ENCODE assay signal across 20 cellular contexts in the genomic region with DNA sequence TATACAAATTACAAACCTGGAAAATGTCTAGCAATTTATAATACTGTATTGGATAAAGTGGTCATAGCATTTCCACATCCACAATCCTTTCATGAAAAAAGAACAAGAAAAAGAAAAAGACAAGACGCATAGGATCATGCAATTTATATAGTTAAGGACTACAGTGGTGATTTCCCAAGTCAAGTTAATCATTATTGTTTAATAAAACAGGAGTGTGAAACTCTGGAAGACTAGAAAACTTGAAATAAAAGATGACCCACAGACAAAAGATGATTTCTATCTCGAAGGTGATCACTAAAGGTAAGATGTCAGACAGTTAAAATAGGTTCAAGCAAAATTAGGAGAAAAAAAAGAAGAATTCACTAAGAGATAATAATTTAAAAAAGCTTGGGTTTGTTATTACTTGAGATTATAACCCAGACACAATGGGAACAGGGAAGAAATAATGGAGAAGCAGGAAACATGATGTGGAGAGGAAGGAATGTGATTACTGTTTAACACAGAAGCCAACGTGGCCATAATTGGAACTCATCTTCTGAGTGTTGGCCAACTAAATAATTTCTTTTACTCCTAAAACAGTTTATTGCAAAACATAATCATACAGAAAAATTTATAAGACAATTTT.
DNase-seq lines count a peak whose midpoint lies in the region; ATAC-seq, FAIRE-seq and TF ChIP-seq lines count a peak whose summit lies in the region.
"Had no signal": no experiment of that assay in that cellular context is flagged by ENCODE, and none has a peak within 500 bp of the region (broad histone marks: within the 10 kb centered on the region; RNA-seq: fewer than 3 reads in every experiment).

No MANE protein-coding gene starts in this region.

- ATAC-seq in HG03521 (IDR thresholded peaks at IDR 0.05; ENCODE audit: unreplicated experiment) (no peak), GM19463 (IDR thresholded peaks at IDR 0.05; ENCODE audit: unreplicated experiment) (no peak)
- ATAC-seq: K562 had no signal

- DNase-seq in RCC 7860 (ENCODE audit: low spot score), result peak; percentile 4
- peak; percentile 63 for DNase-seq in epithelial cell of proximal tubule (ENCODE audit: low read depth)
- DNase-seq in kidney tubule cell (ENCODE audit: low spot score), result peak; percentile 85
- DNase-seq in smooth muscle cell (lab: John Stamatoyannopoulos, UW; ENCODE audit: unreplicated experiment), result no peak
- DNase-seq in HEK293T (ENCODE audit: extremely low spot score), result no peak
- no peak for DNase-seq in kidney
- DNase-seq: ACHN; BE2C; C1 segment of cervical spinal cord; Caco-2; CD4-positive, CD25-positive, alpha-beta regulatory T cell; DMS79 treated with DMSO at 0.1 percent for 48 hours; GF-D8; IMR-90 had no signal

- no peaks in the 10 kb centered on the region for H3F3A ChIP-seq in smooth muscle cell (ENCODE audit: low read depth)

- POLR2A ChIA-PET in HEK293T (lab: Yijun Ruan, JAX), result no interaction called here

- H3K4me1 ChIP-seq in smooth muscle cell (ENCODE audit: low read depth), result no peaks in the 10 kb centered on the region
- H3K4me1 ChIP-seq in kidney (ENCODE audit: control insufficient read depth in 1 of 2, insufficient read depth in 1 of 2, low read depth in 1 of 2, low read length in 2 of 2), result peaks cover 0 to 4% of the 10 kb centered on the region in 2 donors
- H3K4me1 ChIP-seq: BE2C, Caco-2, HAP-1 had no signal

- H3K9ac ChIP-seq in smooth muscle cell (ENCODE audit: low read depth) (no peak overlapping the region), kidney (ENCODE audit: low read length in 2 of 2) (no peak overlapping the region)

- H3K36me3 ChIP-seq in smooth muscle cell (ENCODE audit: low read depth) (no peaks in the 10 kb centered on the region), kidney (ENCODE audit: control insufficient read depth in 1 of 2, insufficient read depth in 2 of 2, low read length in 2 of 2) (no peaks in the 10 kb centered on the region)
- H3K36me3 ChIP-seq: BE2C, HAP-1 had no signal

- H3K27ac ChIP-seq in smooth muscle cell (ENCODE audit: low read depth) (no peak overlapping the region), kidney (ENCODE audit: low read depth in 2 of 2, low read length in 2 of 2) (no peak overlapping the region)

- H3K4me2 ChIP-seq in smooth muscle cell, result no peak overlapping the region

- no peak overlapping the region for H3K4me3 ChIP-seq in epithelial cell of proximal tubule (ENCODE audit: low read depth, low read length)
- H3K4me3 ChIP-seq in smooth muscle cell, result no peak overlapping the region
- H3K4me3 ChIP-seq in kidney (ENCODE audit: low read length in 2 of 2), result no peak overlapping the region
- H3K4me3 ChIP-seq: HAP-1, K562 had no signal

- H2AFZ ChIP-seq in smooth muscle cell (ENCODE audit: low read depth), result peak overlapping the region; percentile 43

- H3K79me2 ChIP-seq in smooth muscle cell (ENCODE audit: low read depth), result no peaks in the 10 kb centered on the region

- CTCF ChIA-PET in HEK293T (lab: Yijun Ruan, JAX), result no interaction called here

- WGBS in smooth muscle cell (ENCODE audit: low lambda C conversion rate), result 79% methylated on average over 3 of the region's 3 CpGs

- no peaks in the 10 kb centered on the region for H3K27me3 ChIP-seq in smooth muscle cell (ENCODE audit: low read depth)
- H3K27me3 ChIP-seq: BE2C had no signal

- no peaks in the 10 kb centered on the region for H3K9me3 ChIP-seq in smooth muscle cell (replicated peaks; ENCODE audit: low read depth)
- no peaks in the 10 kb centered on the region for H3K9me3 ChIP-seq in kidney (ENCODE audit: control insufficient read depth in 1 of 2, low read length in 2 of 2)
- H3K9me3 ChIP-seq: BE2C, Caco-2, HAP-1 had no signal

- H4K20me1 ChIP-seq in smooth muscle cell (ENCODE audit: low read depth), result no peaks in the 10 kb centered on the region

- FAIRE-seq in RCC 7860 (lab: Jason Lieb, UNC) (no peak), kidney (lab: Jason Lieb, UNC) (no peak)
- FAIRE-seq: A204.1, HTR-8/SVneo, K562 had no signal

- TF ChIP-seq CTCF in epithelial cell of proximal tubule (conservative IDR thresholded peaks at IDR 0.05; ENCODE audit: low read depth, low read length) (no peak), smooth muscle cell (IDR thresholded peaks at IDR 0.05; ENCODE audit: borderline replicate concordance, insufficient read depth, poor library complexity, severe bottlenecking) (no peak), kidney (IDR thresholded peaks at IDR 0.05; ENCODE audit: borderline replicate concordance, extremely low read depth, insufficient read depth) (no peak)

- intact Hi-C loops in kidney (cut with DNase I), result no loop called here

TF ChIP-seq in HEK293T, 16 proteins besides CTCF, POLR2A, EP300 and RAD21:
- TF ChIP-seq, protein P1, sequence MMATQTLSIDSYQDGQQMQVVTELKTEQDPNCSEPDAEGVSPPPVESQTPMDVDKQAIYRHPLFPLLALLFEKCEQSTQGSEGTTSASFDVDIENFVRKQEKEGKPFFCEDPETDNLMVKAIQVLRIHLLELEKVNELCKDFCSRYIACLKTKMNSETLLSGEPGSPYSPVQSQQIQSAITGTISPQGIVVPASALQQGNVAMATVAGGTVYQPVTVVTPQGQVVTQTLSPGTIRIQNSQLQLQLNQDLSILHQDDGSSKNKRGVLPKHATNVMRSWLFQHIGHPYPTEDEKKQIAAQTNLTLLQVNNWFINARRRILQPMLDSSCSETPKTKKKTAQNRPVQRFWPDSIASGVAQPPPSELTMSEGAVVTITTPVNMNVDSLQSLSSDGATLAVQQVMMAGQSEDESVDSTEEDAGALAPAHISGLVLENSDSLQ (IDR thresholded peaks at IDR 0.05), result no peak
- no peak for TF ChIP-seq SUZ12 (IDR thresholded peaks at IDR 0.05)
- no peak for TF ChIP-seq HDGF (IDR thresholded peaks at IDR 0.05; ENCODE audit: borderline replicate concordance)
- TF ChIP-seq ARNT (IDR thresholded peaks at IDR 0.05), result no peak
- no peak for TF ChIP-seq FOXM1 (IDR thresholded peaks at IDR 0.05; ENCODE audit: borderline replicate concordance)
- no peak for TF ChIP-seq ELF4 (IDR thresholded peaks at IDR 0.05)
- no peak for TF ChIP-seq SP1 (IDR thresholded peaks at IDR 0.05)
- no peak for TF ChIP-seq NFRKB (IDR thresholded peaks at IDR 0.05)
- TF ChIP-seq L3MBTL2 (conservative IDR thresholded peaks at IDR 0.05), result no peak
- no peak for TF ChIP-seq FOXA1 (IDR thresholded peaks at IDR 0.05)
- no peak for TF ChIP-seq FOXK2 (IDR thresholded peaks at IDR 0.05)
- no peak for TF ChIP-seq CTBP1 (IDR thresholded peaks at IDR 0.05; ENCODE audit: borderline replicate concordance)

Comparison
In these comparisons a context has a peak if more than half of its experiments do, and no peak if none do; other contexts are left out.
1. DNase-seq: peak in RCC 7860 (single experiment), epithelial cell of proximal tubule (single experiment) and kidney tubule cell (single experiment); none in smooth muscle cell (single experiment), HEK293T (single experiment) and kidney (single experiment).